In genomic region chr12:92437452-92437851, GRCh38 we compare ENCODE assay signal across 1 cellular context.
TF ChIP-seq lines count a peak whose summit lies in the region.

No MANE protein-coding gene starts in this region.

TF ChIP-seq in GM12878, 131 proteins besides CTCF, POLR2A, EP300 and RAD21 (continued from another document and continues in another):
- TF ChIP-seq PKNOX1 (IDR thresholded peaks at IDR 0.05) (peak; percentile 15; the same call in 1 of the 2 replicates), IRF3 (IDR thresholded peaks at IDR 0.05) (no peak), POLR2AphosphoS2 (IDR thresholded peaks at IDR 0.05; ENCODE audit: low read depth, low read length) (no peak), RBBP5 (conservative IDR thresholded peaks at IDR 0.05) (no peak), HCFC1 (IDR thresholded peaks at IDR 0.05; ENCODE audit: low read length) (no peak), CEBPB (IDR thresholded peaks at IDR 0.05; ENCODE audit: borderline replicate concordance in 1 of 2, low read depth in 2 of 2, low read length in 2 of 2) (no peak), RB1 (IDR thresholded peaks at IDR 0.05; ENCODE audit: borderline replicate concordance) (no peak), POLR2AphosphoS5 (IDR thresholded peaks at IDR 0.05; ENCODE audit: low read length) (no peak), SRF (IDR thresholded peaks at IDR 0.05; ENCODE audit: low read depth in 2 of 2, low read length in 2 of 2) (no peak), SKIL (IDR thresholded peaks at IDR 0.05; ENCODE audit: low read depth, poor library complexity, severe bottlenecking) (no peak), NFYA (IDR thresholded peaks at IDR 0.05; ENCODE audit: borderline replicate concordance, low read depth, low read length) (no peak), TBL1XR1 (IDR thresholded peaks at IDR 0.05; ENCODE audit: low read depth, low read length) (no peak), CHD1 (IDR thresholded peaks at IDR 0.05; ENCODE audit: low read depth, low read length) (no peak), SMAD1 (IDR thresholded peaks at IDR 0.05; ENCODE audit: low read depth, partially characterized antibody) (no peak), TARDBP (IDR thresholded peaks at IDR 0.05; ENCODE audit: borderline replicate concordance) (no peak), NR2C1 (IDR thresholded peaks at IDR 0.05) (no peak), EED (IDR thresholded peaks at IDR 0.05; ENCODE audit: low read depth) (no peak), NRF1 (conservative IDR thresholded peaks at IDR 0.05; ENCODE audit: low read depth, low read length) (no peak), JUNB (IDR thresholded peaks at IDR 0.05) (no peak; the same call in 1 of the 2 replicates), RELB (IDR thresholded peaks at IDR 0.05; ENCODE audit: low read depth) (peak; percentile 48; the same call in 1 of the 2 replicates), MTA2 (IDR thresholded peaks at IDR 0.05; ENCODE audit: low read depth) (peak; percentile 94), PBX3 (IDR thresholded peaks at IDR 0.05; ENCODE audit: insufficient replicate concordance, low read depth, low read length) (no peak), SPI1 (IDR thresholded peaks at IDR 0.05; ENCODE audit: borderline replicate concordance, insufficient read depth, low read depth, low read length) (0 out of 2 replicates have a peak, but pooled peaks have one; percentile 7), ZBED1 (IDR thresholded peaks at IDR 0.05; ENCODE audit: borderline replicate concordance) (no peak), RCOR1 (conservative IDR thresholded peaks at IDR 0.05; ENCODE audit: low read depth, low read length) (no peak), RELA (IDR thresholded peaks at IDR 0.05; ENCODE audit: borderline replicate concordance, partially characterized antibody) (no peak), MEF2A (IDR thresholded peaks at IDR 0.05; ENCODE audit: insufficient read depth, low read depth, low read length) (0 out of 2 replicates have a peak, but pooled peaks have one; percentile 32), STAT1 (conservative IDR thresholded peaks at IDR 0.05) (no peak), CBX5 (IDR thresholded peaks at IDR 0.05; ENCODE audit: low read depth) (no peak), ZNF384 (IDR thresholded peaks at IDR 0.05; ENCODE audit: borderline replicate concordance, low read depth, low read length) (no peak), NR2C2 (IDR thresholded peaks at IDR 0.05; ENCODE audit: borderline replicate concordance, control insufficient read depth, insufficient read length, low read depth) (no peak), MXI1 (IDR thresholded peaks at IDR 0.05; ENCODE audit: low read depth, low read length) (no peak), ZBTB40 (IDR thresholded peaks at IDR 0.05; ENCODE audit: borderline replicate concordance) (no peak), ZNF274 (IDR thresholded peaks at IDR 0.05; ENCODE audit: insufficient read depth, insufficient read length) (no peak), ZNF217 (IDR thresholded peaks at IDR 0.05) (no peak), NFIC (IDR thresholded peaks at IDR 0.05; ENCODE audit: low read depth, low read length) (peak; percentile 57), WRNIP1 (IDR thresholded peaks at IDR 0.05; ENCODE audit: borderline replicate concordance, low read depth, low read length) (no peak)
- TF ChIP-seq, protein P1, sequence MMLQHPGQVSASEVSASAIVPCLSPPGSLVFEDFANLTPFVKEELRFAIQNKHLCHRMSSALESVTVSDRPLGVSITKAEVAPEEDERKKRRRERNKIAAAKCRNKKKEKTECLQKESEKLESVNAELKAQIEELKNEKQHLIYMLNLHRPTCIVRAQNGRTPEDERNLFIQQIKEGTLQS (IDR thresholded peaks at IDR 0.05; ENCODE audit: borderline replicate concordance, extremely low read depth, low read depth, low read length), result no peak
- TF ChIP-seq, protein P2, sequence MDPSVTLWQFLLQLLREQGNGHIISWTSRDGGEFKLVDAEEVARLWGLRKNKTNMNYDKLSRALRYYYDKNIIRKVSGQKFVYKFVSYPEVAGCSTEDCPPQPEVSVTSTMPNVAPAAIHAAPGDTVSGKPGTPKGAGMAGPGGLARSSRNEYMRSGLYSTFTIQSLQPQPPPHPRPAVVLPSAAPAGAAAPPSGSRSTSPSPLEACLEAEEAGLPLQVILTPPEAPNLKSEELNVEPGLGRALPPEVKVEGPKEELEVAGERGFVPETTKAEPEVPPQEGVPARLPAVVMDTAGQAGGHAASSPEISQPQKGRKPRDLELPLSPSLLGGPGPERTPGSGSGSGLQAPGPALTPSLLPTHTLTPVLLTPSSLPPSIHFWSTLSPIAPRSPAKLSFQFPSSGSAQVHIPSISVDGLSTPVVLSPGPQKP (IDR thresholded peaks at IDR 0.05; ENCODE audit: low read depth, low read length), result no peak
- TF ChIP-seq, protein P3, sequence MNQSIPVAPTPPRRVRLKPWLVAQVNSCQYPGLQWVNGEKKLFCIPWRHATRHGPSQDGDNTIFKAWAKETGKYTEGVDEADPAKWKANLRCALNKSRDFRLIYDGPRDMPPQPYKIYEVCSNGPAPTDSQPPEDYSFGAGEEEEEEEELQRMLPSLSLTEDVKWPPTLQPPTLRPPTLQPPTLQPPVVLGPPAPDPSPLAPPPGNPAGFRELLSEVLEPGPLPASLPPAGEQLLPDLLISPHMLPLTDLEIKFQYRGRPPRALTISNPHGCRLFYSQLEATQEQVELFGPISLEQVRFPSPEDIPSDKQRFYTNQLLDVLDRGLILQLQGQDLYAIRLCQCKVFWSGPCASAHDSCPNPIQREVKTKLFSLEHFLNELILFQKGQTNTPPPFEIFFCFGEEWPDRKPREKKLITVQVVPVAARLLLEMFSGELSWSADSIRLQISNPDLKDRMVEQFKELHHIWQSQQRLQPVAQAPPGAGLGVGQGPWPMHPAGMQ (IDR thresholded peaks at IDR 0.05; ENCODE audit: borderline replicate concordance), result no peak
- TF ChIP-seq, protein P4, sequence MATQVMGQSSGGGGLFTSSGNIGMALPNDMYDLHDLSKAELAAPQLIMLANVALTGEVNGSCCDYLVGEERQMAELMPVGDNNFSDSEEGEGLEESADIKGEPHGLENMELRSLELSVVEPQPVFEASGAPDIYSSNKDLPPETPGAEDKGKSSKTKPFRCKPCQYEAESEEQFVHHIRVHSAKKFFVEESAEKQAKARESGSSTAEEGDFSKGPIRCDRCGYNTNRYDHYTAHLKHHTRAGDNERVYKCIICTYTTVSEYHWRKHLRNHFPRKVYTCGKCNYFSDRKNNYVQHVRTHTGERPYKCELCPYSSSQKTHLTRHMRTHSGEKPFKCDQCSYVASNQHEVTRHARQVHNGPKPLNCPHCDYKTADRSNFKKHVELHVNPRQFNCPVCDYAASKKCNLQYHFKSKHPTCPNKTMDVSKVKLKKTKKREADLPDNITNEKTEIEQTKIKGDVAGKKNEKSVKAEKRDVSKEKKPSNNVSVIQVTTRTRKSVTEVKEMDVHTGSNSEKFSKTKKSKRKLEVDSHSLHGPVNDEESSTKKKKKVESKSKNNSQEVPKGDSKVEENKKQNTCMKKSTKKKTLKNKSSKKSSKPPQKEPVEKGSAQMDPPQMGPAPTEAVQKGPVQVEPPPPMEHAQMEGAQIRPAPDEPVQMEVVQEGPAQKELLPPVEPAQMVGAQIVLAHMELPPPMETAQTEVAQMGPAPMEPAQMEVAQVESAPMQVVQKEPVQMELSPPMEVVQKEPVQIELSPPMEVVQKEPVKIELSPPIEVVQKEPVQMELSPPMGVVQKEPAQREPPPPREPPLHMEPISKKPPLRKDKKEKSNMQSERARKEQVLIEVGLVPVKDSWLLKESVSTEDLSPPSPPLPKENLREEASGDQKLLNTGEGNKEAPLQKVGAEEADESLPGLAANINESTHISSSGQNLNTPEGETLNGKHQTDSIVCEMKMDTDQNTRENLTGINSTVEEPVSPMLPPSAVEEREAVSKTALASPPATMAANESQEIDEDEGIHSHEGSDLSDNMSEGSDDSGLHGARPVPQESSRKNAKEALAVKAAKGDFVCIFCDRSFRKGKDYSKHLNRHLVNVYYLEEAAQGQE (IDR thresholded peaks at IDR 0.05; ENCODE audit: low read depth, low read length), result no peak
